ENCODE assay signal across 8 cellular contexts in genomic region chr4:186906722-186907121, GRCh38.
"Had no signal": no experiment of that assay in that cellular context is flagged by ENCODE, and none has a peak within 500 bp of the region (broad histone marks: within the 10 kb centered on the region; RNA-seq: fewer than 3 reads in every experiment).

No MANE protein-coding gene starts in this region.

- ATAC-seq: GM12878 had no signal

- H3K4me3 ChIP-seq: GM12878 had no signal

- FAIRE-seq: G401.6, GM12878, GM12891, GM12892, GM18507, GM19239 had no signal

- DNase-seq: GDM1, GF-D8 had no signal
